ENCODE assay signal across 23 cellular contexts in the genomic region with DNA sequence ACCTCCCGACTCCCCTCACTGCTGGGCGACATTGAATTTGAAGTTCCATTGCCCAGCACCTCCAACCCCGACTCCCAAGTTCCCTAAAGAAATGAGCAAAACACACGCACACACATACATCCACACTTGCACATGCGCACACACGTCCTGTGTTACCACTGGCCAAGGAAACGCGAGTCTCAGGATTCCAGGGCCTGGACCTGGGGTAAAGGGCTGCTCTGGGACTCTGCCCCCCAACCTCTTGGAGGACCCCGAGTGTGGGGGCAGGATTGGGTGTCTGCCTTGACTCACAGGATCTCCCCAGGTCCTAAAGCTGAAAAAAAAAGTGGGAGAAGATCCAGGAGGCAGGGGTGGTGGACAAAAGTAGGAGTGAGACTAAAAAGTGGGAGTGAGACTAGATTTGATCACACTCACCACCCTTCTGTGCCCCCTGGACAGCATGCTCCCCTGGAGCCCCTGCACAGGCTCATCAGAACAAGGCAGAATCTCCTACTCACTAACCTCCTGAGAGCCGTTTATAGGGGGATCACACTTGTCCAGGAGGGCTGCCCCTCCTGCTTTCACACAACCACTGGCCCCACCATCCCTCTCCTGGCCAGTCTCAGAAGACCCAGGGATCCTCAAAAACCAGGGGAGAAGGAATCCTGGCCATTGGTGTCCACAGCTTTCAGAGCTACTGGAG.
DNase-seq lines count a peak whose midpoint lies in the region; ATAC-seq, FAIRE-seq and TF ChIP-seq lines count a peak whose summit lies in the region.
"Had no signal": no experiment of that assay in that cellular context is flagged by ENCODE, and none has a peak within 500 bp of the region (broad histone marks: within the 10 kb centered on the region; RNA-seq: fewer than 3 reads in every experiment).

No MANE protein-coding gene starts in this region.

- H3K4me3 Mint-ChIP-seq in activated T-cell treated with anti-CD3 and anti-CD28 coated beads, Interleukin-2, amount 50 U/mL, for 4 hours, result no peak overlapping the region
- H3K4me3 Mint-ChIP-seq: activated CD4-positive, alpha-beta T cell treated with anti-CD3 and anti-CD28 coated beads, Interleukin-2, amount 10 ng/mL, durations not matched to agents 24 days and 14 days had no signal

- TF ChIP-seq POLR2A in esophagus muscularis mucosa (IDR thresholded peaks at IDR 0.05; ENCODE audit: low read depth), result no peak

- H3K36me3 ChIP-seq in esophagus muscularis mucosa, result peaks cover 25 to 58% (median 52%) of the 10 kb centered on the region in 4 donors
- H3K36me3 ChIP-seq in pancreas, result peaks cover 0 to 38% (median 15%) of the 10 kb centered on the region in 3 donors
- peaks cover 45% of the 10 kb centered on the region for H3K36me3 ChIP-seq in upper lobe of right lung
- H3K36me3 ChIP-seq: colonic mucosa, MG63 had no signal

- no peak for FAIRE-seq in pancreas (lab: Jason Lieb, UNC)
- FAIRE-seq: TTC549 had no signal

- no peak for TF ChIP-seq EP300 in esophagus muscularis mucosa (IDR thresholded peaks at IDR 0.05)

- no peaks in the 10 kb centered on the region for H3K36me3 Mint-ChIP-seq in activated T-cell treated with anti-CD3 and anti-CD28 coated beads, Interleukin-2, amount 50 U/mL, for 4 hours (ENCODE audit: insufficient read depth)

- H3K27ac ChIP-seq in esophagus muscularis mucosa (replicated peaks in 1 of 4), result peak overlapping the region; percentile 76 to 82 (median 82)
- no peak overlapping the region for H3K27ac ChIP-seq in pancreas
- H3K27ac ChIP-seq in upper lobe of right lung, result peak overlapping the region; percentile 42
- H3K27ac ChIP-seq: C4-2B, colonic mucosa, foreskin keratinocyte, GM23248 had no signal

- no peaks in the 10 kb centered on the region for H3K9me3 ChIP-seq in esophagus muscularis mucosa
- no peaks in the 10 kb centered on the region for H3K9me3 ChIP-seq in pancreas
- no peaks in the 10 kb centered on the region for H3K9me3 ChIP-seq in upper lobe of right lung
- H3K9me3 ChIP-seq: colonic mucosa, MG63, mucosa of descending colon, SK-N-SH had no signal

- DNase-seq in Right ventricle myocardium superior, result peak; percentile 32
- DNase-seq in left ventricle myocardium superior, result no peak
- no peak for DNase-seq in esophagus muscularis mucosa (ENCODE audit: extremely low spot score)
- peak in 4 of 6 donors; percentile 1 to 22 (median 12) for DNase-seq in pancreas
- DNase-seq in upper lobe of right lung, result no peak
- no peak for DNase-seq in stimulated activated CD4-positive, alpha-beta T cell treated with anti-CD3 and anti-CD28 coated beads, Interleukin-15, amount 100 ng/mL, for 24 hours
- no peak for DNase-seq in activated T-cell treated with anti-CD3 and anti-CD28 coated beads, Interleukin-2, amount 50 U/mL, for 4 hours
- DNase-seq: activated CD4-positive, alpha-beta T cell treated with anti-CD3 and anti-CD28 coated beads, Interleukin-2, amount 10 ng/mL, durations not matched to agents 24 days and 14 days; activated naive CD4-positive, alpha-beta T cell; colonic mucosa; foreskin keratinocyte; GM23248; IMR-90; MG63; mucosa of descending colon; NCI-H1436 treated with DMSO at 0.1 percent for 48 hours; NCI-H2227 treated with DMSO at 0.1 percent for 48 hours; stimulated activated CD4-positive, alpha-beta T cell treated with anti-CD3 and anti-CD28 coated beads, Interleukin-4, amount 100 ng/mL, for 1 hour had no signal

- no peaks in the 10 kb centered on the region for H3K27me3 ChIP-seq in esophagus muscularis mucosa
- no peaks in the 10 kb centered on the region for H3K27me3 ChIP-seq in pancreas
- no peaks in the 10 kb centered on the region for H3K27me3 ChIP-seq in upper lobe of right lung
- H3K27me3 ChIP-seq: colonic mucosa, foreskin keratinocyte, MG63 had no signal

- 72% methylated on average over 10 of the region's 10 CpGs for WGBS in esophagus muscularis mucosa
- WGBS in pancreas, 2 donors, result 86 to 92% methylated on average over 10 of the region's 10 CpGs

- H3K27me3 Mint-ChIP-seq in activated T-cell treated with anti-CD3 and anti-CD28 coated beads, Interleukin-2, amount 50 U/mL, for 4 hours (ENCODE audit: low read depth), result no peaks in the 10 kb centered on the region
- H3K27me3 Mint-ChIP-seq: activated CD4-positive, alpha-beta T cell treated with anti-CD3 and anti-CD28 coated beads, Interleukin-2, amount 10 ng/mL, durations not matched to agents 24 days and 14 days had no signal

- no peak for TF ChIP-seq CTCF in esophagus muscularis mucosa (IDR thresholded peaks at IDR 0.05)
- no peak for TF ChIP-seq CTCF in pancreas (IDR thresholded peaks at IDR 0.05)
- no peak for TF ChIP-seq CTCF in upper lobe of right lung (IDR thresholded peaks at IDR 0.05)

- intact Hi-C loops in Right ventricle myocardium superior (cut with DNase I) (no loop called here), left ventricle myocardium superior (cut with micrococcal nuclease) (loop anchor here (5.0 kb wide), 1 partner anchor 72 kb away; no protein-coding TSS in a partner anchor), esophagus muscularis mucosa (cut with DNase I) (no loop called here), pancreas (cut with DNase I) (no loop called here), upper lobe of right lung (cut with DNase I) (no loop called here)

- peaks cover 4% of the 10 kb centered on the region for H3K4me1 Mint-ChIP-seq in activated T-cell treated with anti-CD3 and anti-CD28 coated beads, Interleukin-2, amount 50 U/mL, for 4 hours (ENCODE audit: low read depth)

- H3K4me1 ChIP-seq in esophagus muscularis mucosa, result peaks cover 39 to 100% (median 83%) of the 10 kb centered on the region in 4 donors
- H3K4me1 ChIP-seq in pancreas, result no peaks in the 10 kb centered on the region
- peaks cover 16% of the 10 kb centered on the region for H3K4me1 ChIP-seq in upper lobe of right lung
- H3K4me1 ChIP-seq: colonic mucosa, foreskin keratinocyte had no signal

- no peaks in the 10 kb centered on the region for H3K9me3 Mint-ChIP-seq in activated T-cell treated with anti-CD3 and anti-CD28 coated beads, Interleukin-2, amount 50 U/mL, for 4 hours

- ATAC-seq in Right ventricle myocardium superior (ENCODE audit: poor library complexity), result no peak
- no peak for ATAC-seq in left ventricle myocardium superior
- ATAC-seq in pancreas, result no peak
- ATAC-seq in upper lobe of right lung, result no peak
- no peak for ATAC-seq in activated T-cell treated with anti-CD3 and anti-CD28 coated beads, Interleukin-2, amount 50 U/mL, for 4 hours
- ATAC-seq in GM19351 (IDR thresholded peaks at IDR 0.05; ENCODE audit: unreplicated experiment), result no peak
- ATAC-seq: foreskin keratinocyte, mucosa of descending colon, Panc1 had no signal

- H3K4me3 ChIP-seq in esophagus muscularis mucosa (no peak overlapping the region), pancreas (no peak overlapping the region), upper lobe of right lung (no peak overlapping the region)
- H3K4me3 ChIP-seq: colonic mucosa, GM23248, MG63, mucosa of descending colon had no signal

Comparison
In these comparisons a context has a peak if more than half of its experiments do, and no peak if none do; other contexts are left out.
1. DNase-seq: peak in Right ventricle myocardium superior (single experiment) and pancreas (4 of 6); none in left ventricle myocardium superior (single experiment), esophagus muscularis mucosa (single experiment), upper lobe of right lung (single experiment), stimulated activated CD4-positive, alpha-beta T cell treated with anti-CD3 and anti-CD28 coated beads, Interleukin-15, amount 100 ng/mL, for 24 hours (single experiment) and activated T-cell treated with anti-CD3 and anti-CD28 coated beads, Interleukin-2, amount 50 U/mL, for 4 hours (single experiment).
2. H3K27ac ChIP-seq: peak in esophagus muscularis mucosa (4 of 4) and upper lobe of right lung (single experiment); none in pancreas (0 of 4).